Comparison of ENCODE assay signal across 35 cellular contexts in genomic region chr4:37370052-37370451, GRCh38.
"Had no signal": no experiment of that assay in that cellular context is flagged by ENCODE, and none has a peak within 500 bp of the region (broad histone marks: within the 10 kb centered on the region; RNA-seq: fewer than 3 reads in every experiment).

No MANE protein-coding gene starts in this region.

- H3K9me3 ChIP-seq: MG63 had no signal

- H3K4me3 ChIP-seq: MG63 had no signal

- H3K27me3 ChIP-seq: MG63 had no signal

- DNase-seq: Kasumi-1, MG63, MM.1S, MV-4-11, NCI-H1048, NCI-H1092, NCI-H1092 treated with DMSO at 0.1 percent for 48 hours, NCI-H1105, NCI-H1105 treated with DMSO at 0.1 percent for 48 hours, NCI-H1417, NCI-H1417 treated with DMSO at 0.1 percent for 48 hours, NCI-H1436, NCI-H1436 treated with DMSO at 0.1 percent for 48 hours, NCI-H146, NCI-H1694, NCI-H1694 treated with DMSO at 0.1 percent for 48 hours, NCI-H187, NCI-H187 treated with DMSO at 0.1 percent for 48 hours, NCI-H1930, NCI-H2029, NCI-H2029 treated with DMSO at 0.1 percent for 48 hours, NCI-H2081, NCI-H2081 treated with DMSO at 0.1 percent for 48 hours, NCI-H2107, NCI-H2171, NCI-H2171 treated with DMSO at 0.1 percent for 48 hours, NCI-H2227 treated with DMSO at 0.1 percent for 48 hours, NCI-H226, NCI-H345, NCI-H446, NCI-H446 treated with DMSO at 0.1 percent for 48 hours, NCI-H510A, NCI-H510A treated with DMSO at 0.1 percent for 48 hours, NCI-H524, NCI-H524 treated with DMSO at 0.1 percent for 48 hours had no signal

- H3K36me3 ChIP-seq: MG63 had no signal
